In the genomic region with DNA sequence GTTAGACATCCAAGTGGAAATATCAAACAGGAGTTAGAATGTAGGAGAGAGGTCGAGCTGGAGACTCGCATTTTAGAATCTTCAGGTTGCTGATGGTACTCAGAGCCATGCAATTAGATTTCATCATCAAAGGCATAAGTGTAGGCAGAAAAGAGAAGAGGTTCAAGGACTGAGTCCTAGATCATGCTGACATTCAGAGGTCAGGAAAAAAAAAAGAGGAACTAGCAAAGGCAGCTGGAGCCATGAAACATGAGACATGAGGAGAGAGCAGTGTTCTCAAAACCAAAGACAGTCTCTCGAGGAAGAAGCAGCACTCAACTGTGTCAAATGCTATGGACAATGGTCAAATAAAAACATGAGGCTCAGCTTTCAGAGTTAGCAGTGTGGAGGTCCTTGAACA, we compare ENCODE assay signal across 10 cellular contexts. TPM values are rescaled to one million over a fixed set of nuclear protein-coding genes. Genes with fewer than 3 reads are reported as not detected.
DNase-seq lines count a peak whose midpoint lies in the region; ATAC-seq and TF ChIP-seq lines count a peak whose summit lies in the region.
"Had no signal": no experiment of that assay in that cellular context is flagged by ENCODE, and none has a peak within 500 bp of the region (broad histone marks: within the 10 kb centered on the region; RNA-seq: fewer than 3 reads in every experiment).

No MANE protein-coding gene starts in this region.

- no peaks in the 10 kb centered on the region for H3F3A ChIP-seq in PC-9 (ENCODE audit: insufficient read depth, low read depth)

- POLR2A ChIA-PET in PC-9 (lab: Charles Lee; ENCODE audit: unreplicated experiment): interaction anchor here (0.5 kb wide), 1 partner anchor 261 kb away, joined by 3 read pairs; no protein-coding TSS in a partner anchor

- ATAC-seq in heart left ventricle: peak in 3 of 4 donors; percentile 39 to 64 (median 49)
- peak; percentile 57 for ATAC-seq in HG03066 (IDR thresholded peaks at IDR 0.05; ENCODE audit: low read depth, unreplicated experiment)

- H3K27ac Mint-ChIP-seq in endothelial cell (ENCODE audit: unreplicated experiment): no peak overlapping the region

- no TSS peak for BruUV-seq in PC-9 (replicated peaks; lab: Mats Ljungman, UMichigan)

- H3K4me2 ChIP-seq in PC-9: no peak overlapping the region
- H3K4me2 ChIP-seq in hepatocyte: no peak overlapping the region

- H3K27me3 ChIP-seq in heart left ventricle (peaks cover 0 to 10% (median 0%) of the 10 kb centered on the region in 9 donors), left ventricle myocardium inferior (ENCODE audit: low read depth) (peaks cover 36% of the 10 kb centered on the region), PC-9 (ENCODE audit: insufficient read depth, low read depth) (peaks cover 10% of the 10 kb centered on the region; the same call in 1 of the 2 replicates), hepatocyte (peaks cover 18% of the 10 kb centered on the region)

- H3K9me3 ChIP-seq in heart left ventricle (no peaks in the 10 kb centered on the region), left ventricle myocardium inferior (replicated peaks) (no peaks in the 10 kb centered on the region), PC-9 (ENCODE audit: insufficient read depth, low read depth) (no peaks in the 10 kb centered on the region), hepatocyte (ENCODE audit: low read depth) (no peaks in the 10 kb centered on the region)

- no peaks in the 10 kb centered on the region for H3K79me2 ChIP-seq in PC-9 (ENCODE audit: low read depth)
- H3K79me2 ChIP-seq in hepatocyte: no peaks in the 10 kb centered on the region

- H3K9me3 Mint-ChIP-seq in endothelial cell (ENCODE audit: unreplicated experiment): no peaks in the 10 kb centered on the region

- no peaks in the 10 kb centered on the region for H3K27me3 Mint-ChIP-seq in endothelial cell (ENCODE audit: unreplicated experiment)

- intact Hi-C loops in heart left ventricle (cut with DNase I) (loop anchor here in 6 of 10 donors (5.0 to 10.0 kb wide), 4 partner anchors 138 to 263 kb away; a partner anchor contains a TSS), left ventricle myocardium inferior (cut with micrococcal nuclease) (no loop called here), PC-9 (cut with micrococcal nuclease; ENCODE audit: unreplicated experiment) (no loop called here)

- DNase-seq in heart left ventricle: no peak
- DNase-seq in left ventricle myocardium inferior: no peak
- no peak for DNase-seq in PC-9
- no peak for DNase-seq in AG20443 (ENCODE audit: low spot score)
- no peak for DNase-seq in activated T-cell treated with anti-CD3 and anti-CD28 coated beads, Interleukin-2, amount 50 U/mL, for 48 hours
- DNase-seq in hepatocyte (ENCODE audit: low spot score): no peak
- DNase-seq in endothelial cell (ENCODE audit: low spot score): no peak
- DNase-seq: activated CD4-positive, alpha-beta T cell treated with anti-CD3 and anti-CD28 coated beads, Interleukin-2, amount 50 U/mL, for 1 hour; NCI-H2081 had no signal

- no peak for TF ChIP-seq CTCF in heart left ventricle (IDR thresholded peaks at IDR 0.05)
- no peak for TF ChIP-seq CTCF in left ventricle myocardium inferior (IDR thresholded peaks at IDR 0.05; ENCODE audit: borderline replicate concordance)
- TF ChIP-seq CTCF in PC-9 (conservative IDR thresholded peaks at IDR 0.05): no peak
- TF ChIP-seq CTCF in hepatocyte (IDR thresholded peaks at IDR 0.05; ENCODE audit: poor library complexity): no peak
- no peak for TF ChIP-seq CTCF in endothelial cell (IDR thresholded peaks at IDR 0.05; ENCODE audit: unreplicated experiment)

- H3K4me1 Mint-ChIP-seq in endothelial cell (ENCODE audit: unreplicated experiment): peaks cover 15% of the 10 kb centered on the region

- H3K4me3 Mint-ChIP-seq in endothelial cell (ENCODE audit: unreplicated experiment): no peak overlapping the region

- H3K36me3 Mint-ChIP-seq in endothelial cell (ENCODE audit: low read depth, unreplicated experiment): no peaks in the 10 kb centered on the region

- CTCF ChIA-PET in PC-9 (lab: Charles Lee): no interaction called here

- H3K4me3 ChIP-seq in heart left ventricle: no peak overlapping the region
- no peak overlapping the region for H3K4me3 ChIP-seq in left ventricle myocardium inferior
- no peak overlapping the region for H3K4me3 ChIP-seq in PC-9
- no peak overlapping the region for H3K4me3 ChIP-seq in hepatocyte

- H3K36me3 ChIP-seq in heart left ventricle: no peaks in the 10 kb centered on the region
- no peaks in the 10 kb centered on the region for H3K36me3 ChIP-seq in left ventricle myocardium inferior
- H3K36me3 ChIP-seq in PC-9 (ENCODE audit: low read depth): no peaks in the 10 kb centered on the region
- no peaks in the 10 kb centered on the region for H3K36me3 ChIP-seq in hepatocyte (replicated peaks; ENCODE audit: insufficient read depth, low read depth)

- H4K20me1 ChIP-seq in PC-9 (ENCODE audit: insufficient read depth) (no peaks in the 10 kb centered on the region), hepatocyte (ENCODE audit: insufficient read depth, poor library complexity, severe bottlenecking) (no peaks in the 10 kb centered on the region)

- H3K27ac ChIP-seq in heart left ventricle (peak overlapping the region in 1 of 12 donors; percentile 68), left ventricle myocardium inferior (replicated peaks) (no peak overlapping the region), PC-9 (no peak overlapping the region), hepatocyte (no peak overlapping the region)

- no peak for TF ChIP-seq POLR2A in heart left ventricle (IDR thresholded peaks at IDR 0.05)

- H2AFZ ChIP-seq in PC-9 (0 out of 2 replicates have a peak overlapping the region, but pooled peaks have one; percentile 51), hepatocyte (no peak overlapping the region)

- 53 to 65% (median 59%) methylated on average over 3 of the region's 3 CpGs for WGBS in heart left ventricle, 4 donors
- WGBS in hepatocyte (ENCODE audit: low lambda C conversion rate, missing lambda C conversion rate): 70% methylated on average over 3 of the region's 3 CpGs

- H3K9me2 ChIP-seq in PC-9 (ENCODE audit: insufficient read depth) (no peaks in the 10 kb centered on the region), hepatocyte (replicated peaks; ENCODE audit: insufficient read depth) (no peaks in the 10 kb centered on the region)

- no peaks in the 10 kb centered on the region for H3K4me1 ChIP-seq in heart left ventricle
- no peaks in the 10 kb centered on the region for H3K4me1 ChIP-seq in left ventricle myocardium inferior
- no peaks in the 10 kb centered on the region for H3K4me1 ChIP-seq in PC-9 (replicated peaks; ENCODE audit: insufficient read depth)
- no peaks in the 10 kb centered on the region for H3K4me1 ChIP-seq in hepatocyte (ENCODE audit: insufficient read depth)

RNA-seq across cellular contexts. Expression of a gene that starts 12.4 kb away (rescaled TPM):
- total RNA-seq in heart left ventricle (10 to 100 TPM; 26.0 to 37.9 (median 32.4) TPM), left ventricle myocardium inferior (29.0 TPM), PC-9 (2021) (33.3 and 35.1 TPM in 2 replicates), hepatocyte (42.7 and 47.3 TPM in 2 replicates), endothelial cell (ENCODE audit: unreplicated experiment) (91.2 TPM)
- polyA plus RNA-seq in heart left ventricle (10 to 100 TPM; 13.0 to 24.1 TPM), hepatocyte (15.0 and 18.1 TPM in 2 replicates)

Comparison
In these comparisons a context has a peak if more than half of its experiments do, and no peak if none do; other contexts are left out.
1. intact Hi-C loops: an anchor here in heart left ventricle (5.0 to 10.0 kb wide); none called in left ventricle myocardium inferior and PC-9.